In genomic region chr21:45248893-45249381, GRCh38 we compare ENCODE assay signal across 9 cellular contexts. TPM values are rescaled to one million over a fixed set of nuclear protein-coding genes. Genes with fewer than 3 reads are reported as not detected.
DNase-seq lines count a peak whose midpoint lies in the region; ATAC-seq and TF ChIP-seq lines count a peak whose summit lies in the region.
"Had no signal": no experiment of that assay in that cellular context is flagged by ENCODE, and none has a peak within 500 bp of the region (broad histone marks: within the 10 kb centered on the region; RNA-seq: fewer than 3 reads in every experiment).

No MANE protein-coding gene starts in this region.

- peak overlapping the region; percentile 51 for H2AFZ ChIP-seq in PC-3 (ENCODE audit: low read length)

- no peaks in the 10 kb centered on the region for H3K79me2 ChIP-seq in PC-3 (ENCODE audit: low read length)

- no peaks in the 10 kb centered on the region for H3F3A ChIP-seq in PC-3 (ENCODE audit: low read length, unreplicated experiment)

- peak overlapping the region; percentile 50 for H3K4me2 ChIP-seq in PC-3 (ENCODE audit: low read length)

- TF ChIP-seq CTCF in PC-3 (conservative IDR thresholded peaks at IDR 0.05; ENCODE audit: low read depth, low read length) (no peak), foreskin keratinocyte (conservative IDR thresholded peaks at IDR 0.05) (no peak), natural killer cell (IDR thresholded peaks at IDR 0.05) (no peak)

- H4K20me1 ChIP-seq in PC-3 (ENCODE audit: low read length): no peaks in the 10 kb centered on the region

- H3K4me3 Mint-ChIP-seq in natural killer cell: no peak overlapping the region
- H3K4me3 Mint-ChIP-seq: naive thymus-derived CD8-positive, alpha-beta T cell had no signal

- H3K4me1 ChIP-seq in PC-3 (ENCODE audit: insufficient read depth, low read length): peaks cover 20% of the 10 kb centered on the region
- H3K4me1 ChIP-seq in foreskin keratinocyte: no peaks in the 10 kb centered on the region
- peaks cover 10% of the 10 kb centered on the region for H3K4me1 ChIP-seq in rectal smooth muscle tissue (ENCODE audit: control insufficient read depth, insufficient read depth, low read length)

- H3K36me3 Mint-ChIP-seq in natural killer cell: peaks cover 8% of the 10 kb centered on the region

- no peaks in the 10 kb centered on the region for H3K9me2 ChIP-seq in PC-3 (replicated peaks; ENCODE audit: low read length)

- no peaks in the 10 kb centered on the region for H3K9me3 Mint-ChIP-seq in natural killer cell

- H3K4me1 Mint-ChIP-seq in natural killer cell: no peaks in the 10 kb centered on the region
- H3K4me1 Mint-ChIP-seq: naive thymus-derived CD8-positive, alpha-beta T cell had no signal

- CTCF ChIA-PET in PC-3 (lab: Charles Lee): interaction anchor here (0.6 to 1.5 kb wide), 3 partner anchors 15 to 109 kb away, joined by 3 to 5 read pairs (median 3); no protein-coding TSS in a partner anchor

- peaks cover 32% of the 10 kb centered on the region in 2 donors for H3K27me3 Mint-ChIP-seq in natural killer cell (ENCODE audit: low read depth in 2 of 2)

- ATAC-seq in PC-3 (peak; percentile 8; the same call in 1 of the 2 replicates), foreskin keratinocyte (peak; percentile 12), GM21367 (IDR thresholded peaks at IDR 0.05; ENCODE audit: unreplicated experiment) (no peak), natural killer cell (no peak)
- ATAC-seq: naive thymus-derived CD8-positive, alpha-beta T cell had no signal

- H3K27me3 ChIP-seq in PC-3 (ENCODE audit: low read length) (no peaks in the 10 kb centered on the region), foreskin keratinocyte (peaks cover 47% of the 10 kb centered on the region), rectal smooth muscle tissue (ENCODE audit: control insufficient read depth, insufficient read depth, low read length) (no peaks in the 10 kb centered on the region)

- H3K9ac ChIP-seq in PC-3 (ENCODE audit: low read length): no peak overlapping the region
- no peak overlapping the region for H3K9ac ChIP-seq in rectal smooth muscle tissue (ENCODE audit: low read length)

- H3K27ac ChIP-seq in PC-3 (ENCODE audit: low read length) (no peak overlapping the region), foreskin keratinocyte (no peak overlapping the region), rectal smooth muscle tissue (ENCODE audit: low read depth, low read length) (peak overlapping the region; percentile 79)

- no peak overlapping the region for H3K27ac Mint-ChIP-seq in natural killer cell

- intact Hi-C loops in PC-3 (cut with micrococcal nuclease) (no loop called here), natural killer cell (cut with micrococcal nuclease) (no loop called here)

- POLR2A ChIA-PET in PC-3 (lab: Charles Lee; ENCODE audit: unreplicated experiment): no interaction called here

- DNase-seq in EH (ENCODE audit: low read depth) (peak; percentile 41), PC-3 (no peak), foreskin keratinocyte (no peak), natural killer cell (no peak)
- DNase-seq in activated naive CD4-positive, alpha-beta T cell treated with anti-CD3 and anti-CD28 coated beads, Interleukin-2, amount 50 U/mL, for 16 hours: no peak
- no peak for DNase-seq in stimulated activated naive CD4-positive, alpha-beta T cell (lab: John Stamatoyannopoulos, UW)
- DNase-seq: naive thymus-derived CD8-positive, alpha-beta T cell had no signal

- H3K36me3 ChIP-seq in PC-3 (ENCODE audit: low read depth, low read length): no peaks in the 10 kb centered on the region
- no peaks in the 10 kb centered on the region for H3K36me3 ChIP-seq in rectal smooth muscle tissue (ENCODE audit: control insufficient read depth, insufficient read depth, low read length)

- peak overlapping the region; percentile 44; the same call in 1 of the 2 replicates for H3K4me3 ChIP-seq in PC-3 (ENCODE audit: low read length)
- peak overlapping the region; percentile 10 for H3K4me3 ChIP-seq in rectal smooth muscle tissue (ENCODE audit: low read length)

- BruUV-seq in PC-3 (replicated peaks; lab: Mats Ljungman, UMichigan): no TSS peak

- peaks cover under 1% of the 10 kb centered on the region; the same call in 1 of the 2 replicates for H3K9me3 ChIP-seq in PC-3 (ENCODE audit: low read length)

RNA-seq across cellular contexts. Expression of gene POFUT2, which starts 38.8 kb away (rescaled TPM):
- 19.6 and 28.2 TPM in 2 replicates for total RNA-seq in PC-3 (2014; rRNA removed)
- 15.6 and 18.3 TPM in 2 replicates for total RNA-seq in foreskin keratinocyte
- polyA plus RNA-seq in foreskin keratinocyte: 12.2 and 13.3 TPM in 2 replicates
- 10 to 100 TPM; 41.4 to 46.0 (median 43.3) TPM for total RNA-seq in natural killer cell

Comparison
In these comparisons a context has a peak if more than half of its experiments do, and no peak if none do; other contexts are left out.
1. ATAC-seq: peak in PC-3 (single experiment) and foreskin keratinocyte (single experiment); none in GM21367 (single experiment) and natural killer cell (0 of 3).